In the genomic region with DNA sequence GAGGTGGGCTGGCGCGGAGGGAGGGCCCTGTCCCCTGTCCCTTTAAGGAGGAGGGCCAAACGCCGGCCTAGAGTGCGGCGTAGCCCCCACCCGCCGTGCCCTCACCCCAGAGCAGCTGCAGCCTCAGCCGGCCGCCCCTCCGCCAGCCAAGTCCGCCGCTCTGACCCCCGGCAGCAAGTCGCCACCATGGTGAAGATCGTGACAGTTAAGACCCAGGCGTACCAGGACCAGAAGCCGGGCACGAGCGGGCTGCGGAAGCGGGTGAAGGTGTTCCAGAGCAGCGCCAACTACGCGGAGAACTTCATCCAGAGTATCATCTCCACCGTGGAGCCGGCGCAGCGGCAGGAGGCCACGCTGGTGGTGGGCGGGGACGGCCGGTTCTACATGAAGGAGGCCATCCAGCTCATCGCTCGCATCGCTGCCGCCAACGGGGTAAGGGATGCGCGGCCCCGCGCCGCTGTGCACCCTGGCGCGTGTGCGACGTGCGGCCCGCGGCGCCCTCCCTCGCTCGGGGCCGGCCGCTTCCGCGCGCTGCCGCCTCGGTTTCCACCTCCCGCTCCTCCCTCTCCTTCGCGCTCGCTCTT, we compare ENCODE assay signal across 8 cellular contexts. TPM values are rescaled to one million over a fixed set of nuclear protein-coding genes. Genes with fewer than 3 reads are reported as not detected.
DNase-seq lines count a peak whose midpoint lies in the region; ATAC-seq and TF ChIP-seq lines count a peak whose summit lies in the region.

A gene (plus strand): TSS at position 109 of the 584 bp plus-strand sequence. CDS start 78 bp downstream, at position 187.

- no peak for TF ChIP-seq CTCF in BE2C (IDR thresholded peaks at IDR 0.05; ENCODE audit: low read depth, low read length)

- no peaks in the 10 kb centered on the region for H3K27me3 Mint-ChIP-seq in activated CD8-positive, alpha-beta T cell treated with anti-CD3 and anti-CD28 coated beads, Interleukin-2, amount 10 ng/mL, durations not matched to agents 7 days and 5 days (ENCODE audit: low read depth)

- no peaks in the 10 kb centered on the region for H3K9me3 Mint-ChIP-seq in activated CD8-positive, alpha-beta T cell treated with anti-CD3 and anti-CD28 coated beads, Interleukin-2, amount 10 ng/mL, durations not matched to agents 7 days and 5 days (ENCODE audit: insufficient read depth)

- peak within 1 kb of the TSS; percentile 70 for H3K4me3 ChIP-seq in BE2C (ENCODE audit: low read depth, low read length)

- peaks cover 30% of the 10 kb centered on the region for H3K36me3 Mint-ChIP-seq in activated CD8-positive, alpha-beta T cell treated with anti-CD3 and anti-CD28 coated beads, Interleukin-2, amount 10 ng/mL, durations not matched to agents 7 days and 5 days (ENCODE audit: low read depth)

- H3K36me3 ChIP-seq in BE2C: no peaks in the 10 kb centered on the region

- peak; percentile 48 for TF ChIP-seq POLR2A in GM19193 (IDR thresholded peaks at IDR 0.05; ENCODE audit: extremely low read depth, insufficient read depth, insufficient read length)

- peak within 1 kb of the TSS; percentile 98 for H3K27ac Mint-ChIP-seq in activated CD8-positive, alpha-beta T cell treated with anti-CD3 and anti-CD28 coated beads, Interleukin-2, amount 10 ng/mL, durations not matched to agents 7 days and 5 days

- peak; percentile 67 for DNase-seq in BE2C
- peak; percentile 63 to 91 for DNase-seq in NCI-H526 (lab: John Stamatoyannopoulos, UW)
- peak; percentile 83 for DNase-seq in activated CD8-positive, alpha-beta T cell treated with anti-CD3 and anti-CD28 coated beads, Interleukin-2, amount 10 ng/mL, durations not matched to agents 7 days and 5 days
- peak; percentile 62 for DNase-seq in effector CD4-positive, alpha-beta T cell
- peak; percentile 73 to 79 for DNase-seq in lung microvascular endothelial cell (ENCODE audit: low read depth in 2 of 2)
- peak; percentile 47 to 62 (median 61) for DNase-seq in stimulated activated CD4-positive, alpha-beta T cell treated with anti-CD3 and anti-CD28 coated beads, TNF-alpha, amount 100 ng/mL, for 48 hours (ENCODE audit: low read depth in 3 of 3)

- H3K4me1 ChIP-seq in BE2C: no peaks in the 10 kb centered on the region

- CTCF ChIA-PET in activated CD8-positive, alpha-beta T cell treated with anti-CD3 and anti-CD28 coated beads, Interleukin-2, amount 10 ng/mL, durations not matched to agents 7 days and 5 days (lab: Charles Lee): interaction anchor here (1.1 kb wide), 2 partner anchors 17 to 33 kb away, joined by 3 read pairs; no protein-coding TSS in a partner anchor

- peak; percentile 61 for ATAC-seq in HG03378 (IDR thresholded peaks at IDR 0.05; ENCODE audit: unreplicated experiment)
- peak; percentile 85 for ATAC-seq in activated CD8-positive, alpha-beta T cell treated with anti-CD3 and anti-CD28 coated beads, Interleukin-2, amount 10 ng/mL, durations not matched to agents 7 days and 5 days

- H3K4me1 Mint-ChIP-seq in activated CD8-positive, alpha-beta T cell treated with anti-CD3 and anti-CD28 coated beads, Interleukin-2, amount 10 ng/mL, durations not matched to agents 7 days and 5 days (ENCODE audit: low read depth): peaks cover 37% of the 10 kb centered on the region

- H3K27me3 ChIP-seq in BE2C: no peaks in the 10 kb centered on the region

- POLR2A ChIA-PET in activated CD8-positive, alpha-beta T cell treated with anti-CD3 and anti-CD28 coated beads, Interleukin-2, amount 10 ng/mL, durations not matched to agents 7 days and 5 days (lab: Charles Lee): interaction anchor here (0.6 to 1.2 kb wide), 3 partner anchors 17 to 225 kb away, joined by 3 to 4 read pairs (median 4); a partner anchor contains a TSS

- no peaks in the 10 kb centered on the region for H3K9me3 ChIP-seq in BE2C

- peak within 1 kb of the TSS; percentile 98 for H3K4me3 Mint-ChIP-seq in activated CD8-positive, alpha-beta T cell treated with anti-CD3 and anti-CD28 coated beads, Interleukin-2, amount 10 ng/mL, durations not matched to agents 7 days and 5 days

RNA-seq across cellular contexts. Expression of the gene that starts here (rescaled TPM):
- polyA plus RNA-seq in BE2C (2012; ENCODE audit: insufficient read depth, insufficient read length, low read depth): 5.8 TPM
- 10 to 100 TPM; 60.1 to 65.9 TPM for total RNA-seq in activated CD8-positive, alpha-beta T cell treated with anti-CD3 and anti-CD28 coated beads, Interleukin-2, amount 10 ng/mL, durations not matched to agents 7 days and 5 days
- 28.8 and 36.1 TPM in 2 replicates for total RNA-seq in lung microvascular endothelial cell

Comparison
In these comparisons a context has a peak if more than half of its experiments do, and no peak if none do; other contexts are left out.
1. Peak in every context shown above with its lines: DNase-seq, ATAC-seq and H3K4me3 ChIP-seq.